Comparison of ENCODE assay signal across 2 cellular contexts in genomic region chr10:28939352-28940157, GRCh38.
TF ChIP-seq lines count a peak whose summit lies in the region.

No MANE protein-coding gene starts in this region.

TF ChIP-seq in K562, 482 proteins besides CTCF, POLR2A, EP300 and RAD21 (continued from another document and continues in another):
- TF ChIP-seq SIN3B (IDR thresholded peaks at IDR 0.05; ENCODE audit: low read depth) = no peak
- no peak for TF ChIP-seq MAZ (CRISPR knock-in tag; conservative IDR thresholded peaks at IDR 0.05 in 1 of 2, IDR thresholded peaks at IDR 0.05 in 1 of 2)
- TF ChIP-seq TFAP4 (CRISPR knock-in tag; IDR thresholded peaks at IDR 0.05; ENCODE audit: borderline replicate concordance) = no peak
- no peak for TF ChIP-seq NCOR1 (IDR thresholded peaks at IDR 0.05)
- TF ChIP-seq EZH2 (IDR thresholded peaks at IDR 0.05; ENCODE audit: borderline replicate concordance, low read depth, low read length) = no peak
- no peak for TF ChIP-seq ATF6 (CRISPR knock-in tag; IDR thresholded peaks at IDR 0.05)
- peak; percentile 33 for TF ChIP-seq NEUROD1 (IDR thresholded peaks at IDR 0.05; ENCODE audit: borderline replicate concordance, low read depth, low read length, partially characterized antibody)
- TF ChIP-seq ERF (CRISPR knock-in tag; IDR thresholded peaks at IDR 0.05) = no peak
- TF ChIP-seq ZC3H4 (CRISPR knock-in tag; IDR thresholded peaks at IDR 0.05; ENCODE audit: borderline replicate concordance) = no peak
- TF ChIP-seq XRCC4 (IDR thresholded peaks at IDR 0.05; ENCODE audit: extremely low read depth, insufficient read depth, insufficient read length) = no peak
- TF ChIP-seq SMARCE1 (IDR thresholded peaks at IDR 0.05) = peak; percentile 62; the same call in 1 of the 2 replicates
- no peak for TF ChIP-seq RREB1 (CRISPR knock-in tag; IDR thresholded peaks at IDR 0.05)
- peak; percentile 51; the same call in 1 of the 2 replicates for TF ChIP-seq MYC (IDR thresholded peaks at IDR 0.05; ENCODE audit: low read depth, low read length)
- TF ChIP-seq MYC (CRISPR knock-in tag; IDR thresholded peaks at IDR 0.05; ENCODE audit: borderline replicate concordance, low read depth) = no peak

TF ChIP-seq in liver, 16 proteins besides CTCF, POLR2A, EP300 and RAD21 (continued from another document):
- peak; percentile 82 for TF ChIP-seq ZBTB33 (IDR thresholded peaks at IDR 0.05)
- TF ChIP-seq FOXA2 (IDR thresholded peaks at IDR 0.05) = peak; percentile 92
- TF ChIP-seq SP1 (IDR thresholded peaks at IDR 0.05) = peak; percentile 79
- peak; percentile 96 for TF ChIP-seq FOXA1 (IDR thresholded peaks at IDR 0.05)
- TF ChIP-seq YY1 (IDR thresholded peaks at IDR 0.05) = peak; percentile 83
- peak in 1 of 2 donors; percentile 84 for TF ChIP-seq EGR1 (IDR thresholded peaks at IDR 0.05; ENCODE audit: low read depth in 2 of 2)
- TF ChIP-seq HNF4A (conservative IDR thresholded peaks at IDR 0.05) = peak in 1 of 2 donors; percentile 70
- peak; percentile 77 to 89 for TF ChIP-seq RXRA (IDR thresholded peaks at IDR 0.05)
- TF ChIP-seq HNF4G (IDR thresholded peaks at IDR 0.05) = no peak
- TF ChIP-seq GABPA (IDR thresholded peaks at IDR 0.05 in 1 of 2, conservative IDR thresholded peaks at IDR 0.05 in 1 of 2) = peak in 1 of 2 donors; percentile 57
